Comparison of ENCODE assay signal across 8 cellular contexts in genomic region chr1:6359568-6360496, GRCh38. TPM values are rescaled to one million over a fixed set of nuclear protein-coding genes. Genes with fewer than 3 reads are reported as not detected.
DNase-seq lines count a peak whose midpoint lies in the region; ATAC-seq and TF ChIP-seq lines count a peak whose summit lies in the region.

No MANE protein-coding gene starts in this region.

- peak in 5 of 7 experiments; percentile 34 to 67 (median 53) for DNase-seq in CD8-positive, alpha-beta T cell
- peak in 3 of 4 experiments; percentile 7 to 11 (median 10) for DNase-seq in activated CD4-positive, CD25-positive, alpha-beta regulatory T cell (lab: John Stamatoyannopoulos, UW)
- peak; percentile 24 to 50 (median 30) for DNase-seq in effector memory CD4-positive, alpha-beta T cell
- DNase-seq in suprapubic skin (ENCODE audit: low spot score in 2 of 2) (no peak), NCI-H345 (lab: John Stamatoyannopoulos, UW) (no peak)

- no peak for TF ChIP-seq POLR2A in suprapubic skin (IDR thresholded peaks at IDR 0.05)

- CTCF ChIA-PET in CD8-positive, alpha-beta T cell (lab: Charles Lee) = interaction anchor here (0.9 to 8.0 kb wide), 7 partner anchors 10 to 195 kb away, joined by 3 to 110 read pairs (median 13); partner anchors contain the start of genes ACOT7 and NOL9

- peaks cover 45% of the 10 kb centered on the region for H3K4me1 ChIP-seq in CD8-positive, alpha-beta T cell (ENCODE audit: insufficient read depth, low read length)
- peaks cover 27% of the 10 kb centered on the region for H3K4me1 ChIP-seq in effector memory CD4-positive, alpha-beta T cell (ENCODE audit: control insufficient read depth, insufficient read depth, low read length, poor library complexity, severe bottlenecking)
- peaks cover 18 to 31% of the 10 kb centered on the region in 2 donors for H3K4me1 ChIP-seq in muscle layer of duodenum (ENCODE audit: control insufficient read depth in 1 of 2, insufficient read depth in 2 of 2, low read length in 2 of 2)
- H3K4me1 ChIP-seq in suprapubic skin = peaks cover 52% of the 10 kb centered on the region

- H3K27ac ChIP-seq in CD8-positive, alpha-beta T cell (ENCODE audit: low read depth, low read length) = peak overlapping the region; percentile 49
- H3K27ac ChIP-seq in effector memory CD4-positive, alpha-beta T cell (ENCODE audit: insufficient read depth, low read length, poor library complexity, severe bottlenecking) = peak overlapping the region; percentile 83
- peak overlapping the region; percentile 85 for H3K27ac ChIP-seq in muscle layer of duodenum (ENCODE audit: low read length)
- peak overlapping the region; percentile 80 for H3K27ac ChIP-seq in suprapubic skin

- H3K36me3 Mint-ChIP-seq in CD8-positive, alpha-beta T cell = no peaks in the 10 kb centered on the region

- no peaks in the 10 kb centered on the region for H3K27me3 ChIP-seq in CD8-positive, alpha-beta T cell (ENCODE audit: insufficient read depth, low read length)
- H3K27me3 ChIP-seq in effector memory CD4-positive, alpha-beta T cell (replicated peaks; ENCODE audit: control insufficient read depth, insufficient read depth, low read length, poor library complexity, severe bottlenecking) = no peaks in the 10 kb centered on the region
- H3K27me3 ChIP-seq in muscle layer of duodenum (ENCODE audit: low read depth, low read length) (no peaks in the 10 kb centered on the region), suprapubic skin (no peaks in the 10 kb centered on the region)

- H3K4me3 ChIP-seq in CD8-positive, alpha-beta T cell (ENCODE audit: low read depth, low read length) = peak overlapping the region; percentile 51
- peak overlapping the region; percentile 26 for H3K4me3 ChIP-seq in effector memory CD4-positive, alpha-beta T cell (ENCODE audit: insufficient read depth, low read depth, low read length, poor library complexity, severe bottlenecking)
- H3K4me3 ChIP-seq in muscle layer of duodenum (ENCODE audit: low read depth in 1 of 2, low read length in 2 of 2) = peak overlapping the region; percentile 23 to 33
- H3K4me3 ChIP-seq in suprapubic skin = peak overlapping the region; percentile 16

- no peaks in the 10 kb centered on the region for H3K27me3 Mint-ChIP-seq in CD8-positive, alpha-beta T cell (ENCODE audit: low read depth)

- no peaks in the 10 kb centered on the region for H3K36me3 ChIP-seq in CD8-positive, alpha-beta T cell (ENCODE audit: insufficient read depth, low read length)
- no peaks in the 10 kb centered on the region for H3K36me3 ChIP-seq in effector memory CD4-positive, alpha-beta T cell (ENCODE audit: control insufficient read depth, insufficient read depth, low read length)
- H3K36me3 ChIP-seq in muscle layer of duodenum (ENCODE audit: control insufficient read depth in 1 of 2, insufficient read depth in 2 of 2, low read length in 2 of 2) (no peaks in the 10 kb centered on the region), suprapubic skin (no peaks in the 10 kb centered on the region)

- POLR2A ChIA-PET in CD8-positive, alpha-beta T cell (lab: Charles Lee) = interaction anchor here (0.7 to 3.1 kb wide), 5 partner anchors 11 to 242 kb away, joined by 3 to 17 read pairs (median 3); partner anchors contain the start of gene ACOT7

- H3K4me1 Mint-ChIP-seq in CD8-positive, alpha-beta T cell (ENCODE audit: low read depth) = peaks cover 38% of the 10 kb centered on the region

- no peak for TF ChIP-seq EP300 in suprapubic skin (IDR thresholded peaks at IDR 0.05)

- H3K9me3 Mint-ChIP-seq in CD8-positive, alpha-beta T cell = no peaks in the 10 kb centered on the region

- no peaks in the 10 kb centered on the region for H3K9me3 ChIP-seq in CD8-positive, alpha-beta T cell (ENCODE audit: low read length)
- H3K9me3 ChIP-seq in effector memory CD4-positive, alpha-beta T cell (ENCODE audit: control insufficient read depth, low read length) = no peaks in the 10 kb centered on the region
- H3K9me3 ChIP-seq in muscle layer of duodenum (ENCODE audit: control insufficient read depth in 1 of 2, low read length in 2 of 2) (no peaks in the 10 kb centered on the region), suprapubic skin (no peaks in the 10 kb centered on the region)

- intact Hi-C loops in CD8-positive, alpha-beta T cell (cut with DNase I, micrococcal nuclease) = loop anchor here (1.0 to 5.0 kb wide), 3 partner anchors 12 to 117 kb away; partner anchors contain the start of gene ACOT7 (in 1 of the 2)

- H3K27ac Mint-ChIP-seq in CD8-positive, alpha-beta T cell = peak overlapping the region; percentile 85

- 52% methylated on average over 13 of the region's 17 CpGs for WGBS in suprapubic skin

- H3K4me3 Mint-ChIP-seq in CD8-positive, alpha-beta T cell = peak overlapping the region; percentile 69

- no peak for TF ChIP-seq CTCF in CD8-positive, alpha-beta T cell (IDR thresholded peaks at IDR 0.05)
- no peak for TF ChIP-seq CTCF in suprapubic skin (IDR thresholded peaks at IDR 0.05)

- ATAC-seq in CD8-positive, alpha-beta T cell = peak; percentile 69
- ATAC-seq in GM19452 (IDR thresholded peaks at IDR 0.05; ENCODE audit: unreplicated experiment) = peak; percentile 89
- peak; percentile 76 for ATAC-seq in HG03571 (IDR thresholded peaks at IDR 0.05; ENCODE audit: unreplicated experiment)

RNA-seq across cellular contexts. Expression of gene ACOT7, which starts 33.7 kb away (rescaled TPM):
- 1 to 10 TPM; 2.8 to 3.1 TPM for total RNA-seq in CD8-positive, alpha-beta T cell
- 10 to 100 TPM in 3 of 4 donors, 1 to 10 TPM in 1; 8.4 to 40.5 (median 26.7) TPM for total RNA-seq in suprapubic skin

RNA-seq across cellular contexts. Expression of gene HES2, which starts 59.9 kb away (rescaled TPM):
- total RNA-seq in CD8-positive, alpha-beta T cell = not detected
- 10 to 100 TPM; 18.2 to 36.4 (median 24.9) TPM for total RNA-seq in suprapubic skin

Comparison
In these comparisons a context has a peak if more than half of its experiments do, and no peak if none do; other contexts are left out.
1. DNase-seq: peak in CD8-positive, alpha-beta T cell (5 of 7), activated CD4-positive, CD25-positive, alpha-beta regulatory T cell (3 of 4) and effector memory CD4-positive, alpha-beta T cell (3 of 3); none in suprapubic skin (0 of 2) and NCI-H345 (single experiment).
2. RNA of gene HES2, which starts 59.9 kb away (total RNA-seq): 18.2 to 36.4 TPM in suprapubic skin; not detected in CD8-positive, alpha-beta T cell; every median in the first group is over 10 times any median in the second.
3. Peak in every context shown above with its lines, with median percentiles within 50 percentile points of each other: ATAC-seq, H3K27ac ChIP-seq and H3K4me3 ChIP-seq.